Comparison of ENCODE assay signal across 17 cellular contexts in genomic region chr17:67093348-67093747, GRCh38. TPM values are rescaled to one million over a fixed set of nuclear protein-coding genes. Genes with fewer than 3 reads are reported as not detected.
DNase-seq lines count a peak whose midpoint lies in the region; ATAC-seq and TF ChIP-seq lines count a peak whose summit lies in the region.
"Had no signal": no experiment of that assay in that cellular context is flagged by ENCODE, and none has a peak within 500 bp of the region (broad histone marks: within the 10 kb centered on the region; RNA-seq: fewer than 3 reads in every experiment).

No MANE protein-coding gene starts in this region.

- H3K27ac Mint-ChIP-seq in activated naive CD4-positive, alpha-beta T cell treated with anti-CD3 and anti-CD28 coated beads for 36 hours, result peak overlapping the region; percentile 25
- H3K27ac Mint-ChIP-seq in central memory CD8-positive, alpha-beta T cell (ENCODE audit: low read depth), result peak overlapping the region; percentile 82
- no peak overlapping the region for H3K27ac Mint-ChIP-seq in MCF 10A (ENCODE audit: low read depth, unreplicated experiment)

- no peak overlapping the region for H3K4me3 Mint-ChIP-seq in activated naive CD4-positive, alpha-beta T cell treated with anti-CD3 and anti-CD28 coated beads for 36 hours
- H3K4me3 Mint-ChIP-seq in central memory CD8-positive, alpha-beta T cell, result no peak overlapping the region
- no peak overlapping the region for H3K4me3 Mint-ChIP-seq in MCF 10A (ENCODE audit: unreplicated experiment)
- H3K4me3 Mint-ChIP-seq: CD14-positive monocyte, IgD-negative memory B cell had no signal

- H3K4me1 ChIP-seq in uterus, result no peaks in the 10 kb centered on the region
- H3K4me1 ChIP-seq: HAP-1 had no signal

- H3K4me1 Mint-ChIP-seq in activated naive CD4-positive, alpha-beta T cell treated with anti-CD3 and anti-CD28 coated beads for 36 hours (ENCODE audit: low read depth), result peaks cover 41% of the 10 kb centered on the region
- peaks cover 66% of the 10 kb centered on the region for H3K4me1 Mint-ChIP-seq in central memory CD8-positive, alpha-beta T cell
- H3K4me1 Mint-ChIP-seq in MCF 10A (ENCODE audit: insufficient read depth, unreplicated experiment), result peaks cover 12% of the 10 kb centered on the region

- H3K9me3 Mint-ChIP-seq in activated naive CD4-positive, alpha-beta T cell treated with anti-CD3 and anti-CD28 coated beads for 36 hours, result no peaks in the 10 kb centered on the region
- no peaks in the 10 kb centered on the region for H3K9me3 Mint-ChIP-seq in central memory CD8-positive, alpha-beta T cell
- no peaks in the 10 kb centered on the region for H3K9me3 Mint-ChIP-seq in MCF 10A (ENCODE audit: unreplicated experiment)
- H3K9me3 Mint-ChIP-seq: CD8-positive, alpha-beta memory T cell; IgD-negative memory B cell had no signal

- no peaks in the 10 kb centered on the region for H3K27me3 Mint-ChIP-seq in activated naive CD4-positive, alpha-beta T cell treated with anti-CD3 and anti-CD28 coated beads for 36 hours (ENCODE audit: low read depth)
- H3K27me3 Mint-ChIP-seq in central memory CD8-positive, alpha-beta T cell, result no peaks in the 10 kb centered on the region
- no peaks in the 10 kb centered on the region for H3K27me3 Mint-ChIP-seq in MCF 10A (ENCODE audit: insufficient read depth, unreplicated experiment)
- H3K27me3 Mint-ChIP-seq: CD8-positive, alpha-beta memory T cell; IgD-negative memory B cell had no signal

- TF ChIP-seq POLR2A in uterus (IDR thresholded peaks at IDR 0.05), result no peak

- no peak overlapping the region for H3K4me3 ChIP-seq in fibroblast of pulmonary artery (replicated peaks; ENCODE audit: low read depth, low read length)
- H3K4me3 ChIP-seq in uterus, result no peak overlapping the region
- H3K4me3 ChIP-seq: HAP-1 had no signal

- ATAC-seq in central memory CD8-positive, alpha-beta T cell (replicated peaks; ENCODE audit: extremely low read depth, poor library complexity, severe bottlenecking), result no peak
- ATAC-seq in HG03432 (IDR thresholded peaks at IDR 0.05; ENCODE audit: unreplicated experiment), result no peak
- no peak for ATAC-seq in GM21576 (IDR thresholded peaks at IDR 0.05; ENCODE audit: unreplicated experiment)

- no TSS peak for BruUV-seq in MCF 10A (replicated peaks; lab: Mats Ljungman, UMichigan)

- CTCF ChIA-PET in activated naive CD4-positive, alpha-beta T cell treated with anti-CD3 and anti-CD28 coated beads for 36 hours (lab: Charles Lee), result no interaction called here
- CTCF ChIA-PET in MCF 10A (lab: Yijun Ruan, JAX), result no interaction called here

- H3K27me3 ChIP-seq in uterus, result no peaks in the 10 kb centered on the region

- no peak overlapping the region for H3K27ac ChIP-seq in uterus
- H3K27ac ChIP-seq: 22Rv1 had no signal

- H3K36me3 ChIP-seq in uterus, result no peaks in the 10 kb centered on the region

- H3K36me3 Mint-ChIP-seq in activated naive CD4-positive, alpha-beta T cell treated with anti-CD3 and anti-CD28 coated beads for 36 hours (ENCODE audit: low read depth), result peaks cover 20% of the 10 kb centered on the region
- peaks cover 13% of the 10 kb centered on the region for H3K36me3 Mint-ChIP-seq in central memory CD8-positive, alpha-beta T cell (ENCODE audit: insufficient read depth)
- peaks cover 49% of the 10 kb centered on the region for H3K36me3 Mint-ChIP-seq in MCF 10A (ENCODE audit: insufficient read depth, unreplicated experiment)

- TF ChIP-seq CTCF in fibroblast of pulmonary artery (IDR thresholded peaks at IDR 0.05; ENCODE audit: low read length, missing control alignments), result no peak
- no peak for TF ChIP-seq CTCF in uterus (IDR thresholded peaks at IDR 0.05)
- no peak for TF ChIP-seq CTCF in MCF 10A (IDR thresholded peaks at IDR 0.05; ENCODE audit: unreplicated experiment)

- H3K9me3 ChIP-seq in uterus, result no peaks in the 10 kb centered on the region
- H3K9me3 ChIP-seq: HAP-1 had no signal

- intact Hi-C loops in activated naive CD4-positive, alpha-beta T cell treated with anti-CD3 and anti-CD28 coated beads for 36 hours (cut with micrococcal nuclease), result no loop called here
- intact Hi-C loops in uterus (cut with DNase I; ENCODE audit: low total_unique reads) (no loop called here), MCF 10A (cut with micrococcal nuclease) (no loop called here)

- POLR2A ChIA-PET in MCF 10A (lab: Yijun Ruan, JAX), result interaction anchor here (0.7 to 0.9 kb wide), 2 partner anchors 11 to 239 kb away, joined by 3 to 4 read pairs; no protein-coding TSS in a partner anchor

- DNase-seq in activated naive CD4-positive, alpha-beta T cell treated with anti-CD3 and anti-CD28 coated beads for 36 hours, result no peak
- no peak for DNase-seq in activated naive CD4-positive, alpha-beta T cell (lab: John Stamatoyannopoulos, UW)
- no peak for DNase-seq in central memory CD8-positive, alpha-beta T cell (ENCODE audit: low spot score in 2 of 2)
- DNase-seq in fibroblast of pulmonary artery (ENCODE audit: low read depth) (peak; percentile 42), uterus (no peak), MCF 10A (ENCODE audit: unreplicated experiment) (no peak)
- DNase-seq: CD8-positive, alpha-beta memory T cell; DMS53; GF-D8; GOT3 had no signal

RNA-seq across cellular contexts. Expression of gene CACNG1, which starts 49.0 kb away (rescaled TPM):
- total RNA-seq in activated naive CD4-positive, alpha-beta T cell treated with anti-CD3 and anti-CD28 coated beads for 36 hours, result not detected
- not detected for total RNA-seq in uterus
- not detected in 2 replicates for total RNA-seq in MCF 10A (2022)
- total RNA-seq: A673; CD8-positive, alpha-beta memory T cell had no signal
